In genomic region chr12:28024231-28024995, GRCh38 we compare ENCODE assay signal across 12 cellular contexts. TPM values are rescaled to one million over a fixed set of nuclear protein-coding genes. Genes with fewer than 3 reads are reported as not detected.
DNase-seq lines count a peak whose midpoint lies in the region; ATAC-seq, FAIRE-seq and TF ChIP-seq lines count a peak whose summit lies in the region.
"Had no signal": no experiment of that assay in that cellular context is flagged by ENCODE, and none has a peak within 500 bp of the region (broad histone marks: within the 10 kb centered on the region; RNA-seq: fewer than 3 reads in every experiment).

No MANE protein-coding gene starts in this region.

- ATAC-seq in HG03571 (IDR thresholded peaks at IDR 0.05; ENCODE audit: unreplicated experiment), result no peak
- ATAC-seq: activated CD8-positive, alpha-beta memory T cell treated with anti-CD3 and anti-CD28 coated beads, Interleukin-2, amount 10 ng/mL, durations not matched to agents 7 days and 5 days; naive thymus-derived CD4-positive, alpha-beta T cell had no signal

- no peak for FAIRE-seq in endothelial cell of umbilical vein (lab: Jason Lieb, UNC)
- no peak for FAIRE-seq in GM12891 (lab: Jason Lieb, UNC)

- H3K9me3 ChIP-seq in endothelial cell of umbilical vein (replicated peaks; ENCODE audit: control insufficient read depth, insufficient read depth, low read length), result no peaks in the 10 kb centered on the region

- no peak for TF ChIP-seq CTCF in endothelial cell of umbilical vein (IDR thresholded peaks at IDR 0.05; ENCODE audit: extremely low read depth in 1 of 2, insufficient read depth in 1 of 2, low read depth in 1 of 2, low read length in 2 of 2)

- H3K27me3 ChIP-seq in endothelial cell of umbilical vein (ENCODE audit: control insufficient read depth in 2 of 2, insufficient read depth in 2 of 2, low read length in 2 of 2), result no peaks in the 10 kb centered on the region

- intact Hi-C loops in endothelial cell of umbilical vein (cut with micrococcal nuclease), result loop anchor here (5.0 kb wide), 1 partner anchor 52 kb away; the partner anchor contains the start of gene PTHLH

- DNase-seq in GM03348 (ENCODE audit: low spot score), result peak; percentile 33
- peak; percentile 34 for DNase-seq in OCI-M1 (lab: John Stamatoyannopoulos, UW)
- DNase-seq in endothelial cell of umbilical vein (ENCODE audit: low read depth, low spot score), result peak; percentile 17
- DNase-seq in renal cortical epithelial cell (ENCODE audit: low read depth), result peak; percentile 93
- no peak for DNase-seq in NK-92 (lab: John Stamatoyannopoulos, UW; ENCODE audit: unreplicated experiment)
- DNase-seq in GM12891 (ENCODE audit: insufficient read length, low spot score), result no peak
- DNase-seq in putamen (ENCODE audit: low spot score), result no peak
- DNase-seq: activated CD8-positive, alpha-beta memory T cell treated with anti-CD3 and anti-CD28 coated beads, Interleukin-2, amount 10 ng/mL, durations not matched to agents 7 days and 5 days; erythroblast; immature natural killer cell; naive thymus-derived CD4-positive, alpha-beta T cell had no signal

- no peak overlapping the region for H3K4me3 ChIP-seq in endothelial cell of umbilical vein (replicated peaks in 1 of 3; ENCODE audit: insufficient read depth in 1 of 3, low read depth in 1 of 3, low read length in 3 of 3)

- BruUV-seq in endothelial cell of umbilical vein (replicated peaks; lab: Mats Ljungman, UMichigan), result no TSS peak

- H3K9ac ChIP-seq in endothelial cell of umbilical vein (replicated peaks; ENCODE audit: extremely low read depth, insufficient read depth, low read length), result no peak overlapping the region

- CTCF ChIA-PET in endothelial cell of umbilical vein (lab: Charles Lee), result interaction anchor here (0.6 to 1.5 kb wide), 3 partner anchors 17 to 149 kb away, joined by 3 to 4 read pairs (median 3); no protein-coding TSS in a partner anchor

- peak overlapping the region; percentile 19 for H3K4me2 ChIP-seq in endothelial cell of umbilical vein (ENCODE audit: insufficient read depth, low read length)

- peak overlapping the region; percentile 90 for H3K27ac ChIP-seq in endothelial cell of umbilical vein (ENCODE audit: insufficient read depth, low read depth, low read length)

- dilution Hi-C loops in endothelial cell of umbilical vein (cut with MboI; ENCODE audit: extremely low pct_ligation_motif_present, low sequenced_read_pairs), result no loop called here

- no peaks in the 10 kb centered on the region for H4K20me1 ChIP-seq in endothelial cell of umbilical vein (replicated peaks; ENCODE audit: control insufficient read depth, extremely low read depth, insufficient read depth, low read length)

- peaks cover 10% of the 10 kb centered on the region for H3K4me1 ChIP-seq in endothelial cell of umbilical vein (ENCODE audit: control insufficient read depth, extremely low read depth, insufficient read depth, low read length)

- no peak for TF ChIP-seq POLR2A in endothelial cell of umbilical vein (IDR thresholded peaks at IDR 0.05; ENCODE audit: low read depth, low read length)
- no peak for TF ChIP-seq POLR2A in GM12891 (IDR thresholded peaks at IDR 0.05; ENCODE audit: low read depth, low read length)

- H3K36me3 ChIP-seq in endothelial cell of umbilical vein (ENCODE audit: control insufficient read depth in 2 of 2, extremely low read depth in 1 of 2, insufficient read depth in 2 of 2, low read length in 2 of 2), result no peaks in the 10 kb centered on the region

- no peaks in the 10 kb centered on the region for H3K9me1 ChIP-seq in endothelial cell of umbilical vein (replicated peaks; ENCODE audit: control insufficient read depth, extremely low read depth, insufficient read depth, low read length)

- H3K79me2 ChIP-seq in endothelial cell of umbilical vein (ENCODE audit: control insufficient read depth, insufficient read depth, low read length), result no peaks in the 10 kb centered on the region

- POLR2A ChIA-PET in endothelial cell of umbilical vein (lab: Charles Lee), result no interaction called here

- no peak overlapping the region for H2AFZ ChIP-seq in endothelial cell of umbilical vein (ENCODE audit: low read depth, low read length)

TF ChIP-seq in endothelial cell of umbilical vein, 7 proteins besides CTCF, POLR2A, EP300 and RAD21:
- TF ChIP-seq GATA2 (IDR thresholded peaks at IDR 0.05; ENCODE audit: insufficient read depth, insufficient read length, low read depth, low read length) (no peak), EZH2 (IDR thresholded peaks at IDR 0.05; ENCODE audit: borderline replicate concordance, low read depth, low read length, severe bottlenecking) (no peak), POLR2AphosphoS5 (IDR thresholded peaks at IDR 0.05; ENCODE audit: insufficient read depth, low read depth, low read length) (no peak), FOS (IDR thresholded peaks at IDR 0.05; ENCODE audit: borderline replicate concordance, insufficient read depth, low read length) (no peak), JUN (IDR thresholded peaks at IDR 0.05; ENCODE audit: borderline replicate concordance, insufficient read depth, insufficient read length, low read depth) (no peak)

TF ChIP-seq in GM12891, 5 proteins besides CTCF, POLR2A, EP300 and RAD21:
- TF ChIP-seq PAX5 (IDR thresholded peaks at IDR 0.05; ENCODE audit: insufficient read depth, low read length, severe bottlenecking), result no peak
- TF ChIP-seq POU2F2 (IDR thresholded peaks at IDR 0.05; ENCODE audit: low read depth, low read length), result no peak
- TF ChIP-seq TAF1 (IDR thresholded peaks at IDR 0.05; ENCODE audit: low read depth, low read length), result no peak
- no peak for TF ChIP-seq SPI1 (IDR thresholded peaks at IDR 0.05; ENCODE audit: low read depth, low read length)
- TF ChIP-seq POLR2AphosphoS5 (IDR thresholded peaks at IDR 0.05; ENCODE audit: low read depth, low read length), result no peak

RNA-seq across cellular contexts. Expression of gene PTHLH, which starts 51.9 kb away (rescaled TPM):
- total RNA-seq in endothelial cell of umbilical vein, result 0.60 and 1.1 TPM in 2 replicates
- 0.65 and 0.99 TPM in 2 replicates for polyA plus RNA-seq in endothelial cell of umbilical vein
- polyA plus RNA-seq in endothelial cell of umbilical vein (2011; cell fraction: cytosol; rRNA removed), result 1.1 and 1.8 TPM in 2 replicates
- polyA plus RNA-seq in endothelial cell of umbilical vein (2011; cell fraction: nucleus; rRNA removed), result 1.1 and 1.3 TPM in 2 replicates
- 0.76 and 4.1 TPM in 2 replicates for polyA plus RNA-seq in endothelial cell of umbilical vein (2012)
- polyA minus RNA-seq in endothelial cell of umbilical vein, result 0.08 and 0.53 TPM in 2 replicates
- polyA minus RNA-seq in endothelial cell of umbilical vein (2011; cell fraction: cytosol; rRNA and poly(A)+ RNA removed), result not detected
- 2.3 and 2.6 TPM in 2 replicates for polyA minus RNA-seq in endothelial cell of umbilical vein (2011; cell fraction: nucleus; rRNA and poly(A)+ RNA removed)
- 0.40 and 9.7 TPM in 2 replicates for total RNA-seq in renal cortical epithelial cell
- polyA plus RNA-seq in GM12891 (2012; ENCODE audit: low read depth, missing spikeins), result 0.15 TPM
- total RNA-seq: naive thymus-derived CD4-positive, alpha-beta T cell had no signal
- polyA plus RNA-seq: immature natural killer cell; naive thymus-derived CD4-positive, alpha-beta T cell had no signal

Comparison
In these comparisons a context has a peak if more than half of its experiments do, and no peak if none do; other contexts are left out.
1. DNase-seq: peak in GM03348 (single experiment), OCI-M1 (single experiment), endothelial cell of umbilical vein (single experiment) and renal cortical epithelial cell (single experiment); none in NK-92 (single experiment), GM12891 (single experiment) and putamen (single experiment).